ENCODE assay signal across 1 cellular context in the genomic region with DNA sequence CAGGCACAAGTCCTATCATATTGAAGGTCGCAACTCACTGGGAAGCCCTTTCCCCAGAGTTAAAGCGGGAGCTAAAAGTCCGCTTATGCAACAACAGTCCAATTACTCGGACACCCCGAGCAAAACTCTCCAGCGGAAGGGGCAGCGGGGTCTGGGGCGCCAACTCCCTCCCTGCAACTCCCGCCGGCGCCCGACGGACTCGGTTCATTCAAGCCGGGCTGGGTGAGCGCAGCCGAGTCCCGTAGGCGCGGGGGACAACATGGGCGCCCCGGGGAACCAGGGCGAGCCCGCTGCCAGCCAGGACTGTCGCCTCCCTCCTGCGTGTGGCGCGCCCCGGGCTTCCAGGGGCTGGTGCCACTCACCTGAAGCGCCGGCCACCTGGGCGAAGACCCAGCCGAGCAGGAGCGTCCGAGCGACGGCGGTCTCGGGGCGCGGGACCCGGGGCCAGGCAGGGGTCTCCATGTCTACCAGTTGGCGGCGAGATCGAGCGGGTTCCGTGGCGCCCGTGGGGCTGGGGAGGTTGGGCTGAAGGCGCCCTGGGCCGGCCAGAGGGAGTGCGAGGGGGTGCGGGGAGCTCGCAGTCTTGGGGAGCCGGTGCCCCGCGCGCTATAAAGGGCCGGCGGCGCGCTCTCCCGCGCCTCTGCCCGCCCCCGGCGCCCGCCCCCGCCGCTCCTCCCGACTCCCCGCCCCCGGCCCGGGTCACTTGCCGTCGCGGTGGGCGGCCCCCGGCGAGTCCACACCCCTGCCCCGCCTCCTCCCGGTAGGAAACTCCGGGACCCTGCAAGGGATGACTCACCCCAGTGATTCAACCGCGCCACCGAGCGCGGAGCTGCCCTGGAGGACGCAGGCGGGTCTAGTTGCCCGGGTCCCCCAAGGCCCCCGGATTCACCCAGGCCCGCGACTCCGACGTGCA.
A peak's percentile ranks its signal among the peaks of the same experiment; 100 is the strongest.
TF ChIP-seq lines count a peak whose summit lies in the region.

A gene (minus strand): TSS at position 585 of the 913 bp plus-strand sequence. CDS start 123 bp downstream, at position 462.

TF ChIP-seq in HepG2, 621 proteins besides CTCF, POLR2A, EP300 and RAD21 (continued from another document and continues in another):
- TF ChIP-seq, protein P1, sequence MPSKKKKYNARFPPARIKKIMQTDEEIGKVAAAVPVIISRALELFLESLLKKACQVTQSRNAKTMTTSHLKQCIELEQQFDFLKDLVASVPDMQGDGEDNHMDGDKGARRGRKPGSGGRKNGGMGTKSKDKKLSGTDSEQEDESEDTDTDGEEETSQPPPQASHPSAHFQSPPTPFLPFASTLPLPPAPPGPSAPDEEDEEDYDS (CRISPR knock-in tag; IDR thresholded peaks at IDR 0.05), result peak; percentile 72; the same call in 1 of the 2 replicates
- no peak for TF ChIP-seq SIN3B (IDR thresholded peaks at IDR 0.05; ENCODE audit: low read length)
- TF ChIP-seq, protein P2, sequence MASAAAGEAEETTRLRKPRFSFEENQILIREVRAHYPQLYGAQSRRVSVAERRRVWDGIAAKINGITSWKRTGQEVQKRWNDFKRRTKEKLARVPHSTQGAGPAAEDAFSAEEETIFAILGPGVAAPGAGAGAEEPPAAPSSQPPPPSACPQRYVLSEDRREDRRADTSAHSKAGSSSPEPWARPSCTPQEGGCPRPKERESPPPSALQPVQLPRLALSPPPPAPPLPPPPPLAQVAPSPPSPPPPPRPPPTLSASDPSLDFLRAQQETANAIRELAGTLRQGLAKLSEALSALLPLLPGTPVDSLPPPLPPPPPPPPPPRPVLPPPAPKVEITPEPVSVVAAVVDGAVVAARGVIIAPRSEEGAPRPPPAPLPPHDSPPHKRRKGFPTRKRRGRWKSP (CRISPR knock-in tag; IDR thresholded peaks at IDR 0.05), result peak; percentile 68
- TF ChIP-seq PPARG (CRISPR knock-in tag; conservative IDR thresholded peaks at IDR 0.05), result no peak
- TF ChIP-seq, protein P3, sequence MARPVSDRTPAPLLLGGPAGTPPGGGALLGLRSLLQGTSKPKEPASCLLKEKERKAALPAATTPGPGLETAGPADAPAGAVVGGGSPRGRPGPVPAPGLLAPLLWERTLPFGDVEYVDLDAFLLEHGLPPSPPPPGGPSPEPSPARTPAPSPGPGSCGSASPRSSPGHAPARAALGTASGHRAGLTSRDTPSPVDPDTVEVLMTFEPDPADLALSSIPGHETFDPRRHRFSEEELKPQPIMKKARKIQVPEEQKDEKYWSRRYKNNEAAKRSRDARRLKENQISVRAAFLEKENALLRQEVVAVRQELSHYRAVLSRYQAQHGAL (CRISPR knock-in tag; IDR thresholded peaks at IDR 0.05; ENCODE audit: not compliant biosample characterization), result no peak
- TF ChIP-seq, protein P4, sequence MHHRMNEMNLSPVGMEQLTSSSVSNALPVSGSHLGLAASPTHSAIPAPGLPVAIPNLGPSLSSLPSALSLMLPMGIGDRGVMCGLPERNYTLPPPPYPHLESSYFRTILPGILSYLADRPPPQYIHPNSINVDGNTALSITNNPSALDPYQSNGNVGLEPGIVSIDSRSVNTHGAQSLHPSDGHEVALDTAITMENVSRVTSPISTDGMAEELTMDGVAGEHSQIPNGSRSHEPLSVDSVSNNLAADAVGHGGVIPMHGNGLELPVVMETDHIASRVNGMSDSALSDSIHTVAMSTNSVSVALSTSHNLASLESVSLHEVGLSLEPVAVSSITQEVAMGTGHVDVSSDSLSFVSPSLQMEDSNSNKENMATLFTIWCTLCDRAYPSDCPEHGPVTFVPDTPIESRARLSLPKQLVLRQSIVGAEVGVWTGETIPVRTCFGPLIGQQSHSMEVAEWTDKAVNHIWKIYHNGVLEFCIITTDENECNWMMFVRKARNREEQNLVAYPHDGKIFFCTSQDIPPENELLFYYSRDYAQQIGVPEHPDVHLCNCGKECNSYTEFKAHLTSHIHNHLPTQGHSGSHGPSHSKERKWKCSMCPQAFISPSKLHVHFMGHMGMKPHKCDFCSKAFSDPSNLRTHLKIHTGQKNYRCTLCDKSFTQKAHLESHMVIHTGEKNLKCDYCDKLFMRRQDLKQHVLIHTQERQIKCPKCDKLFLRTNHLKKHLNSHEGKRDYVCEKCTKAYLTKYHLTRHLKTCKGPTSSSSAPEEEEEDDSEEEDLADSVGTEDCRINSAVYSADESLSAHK (CRISPR knock-in tag; IDR thresholded peaks at IDR 0.05; ENCODE audit: borderline replicate concordance), result no peak
- no peak for TF ChIP-seq BRD4 (CRISPR knock-in tag; IDR thresholded peaks at IDR 0.05)
- TF ChIP-seq, protein P5, sequence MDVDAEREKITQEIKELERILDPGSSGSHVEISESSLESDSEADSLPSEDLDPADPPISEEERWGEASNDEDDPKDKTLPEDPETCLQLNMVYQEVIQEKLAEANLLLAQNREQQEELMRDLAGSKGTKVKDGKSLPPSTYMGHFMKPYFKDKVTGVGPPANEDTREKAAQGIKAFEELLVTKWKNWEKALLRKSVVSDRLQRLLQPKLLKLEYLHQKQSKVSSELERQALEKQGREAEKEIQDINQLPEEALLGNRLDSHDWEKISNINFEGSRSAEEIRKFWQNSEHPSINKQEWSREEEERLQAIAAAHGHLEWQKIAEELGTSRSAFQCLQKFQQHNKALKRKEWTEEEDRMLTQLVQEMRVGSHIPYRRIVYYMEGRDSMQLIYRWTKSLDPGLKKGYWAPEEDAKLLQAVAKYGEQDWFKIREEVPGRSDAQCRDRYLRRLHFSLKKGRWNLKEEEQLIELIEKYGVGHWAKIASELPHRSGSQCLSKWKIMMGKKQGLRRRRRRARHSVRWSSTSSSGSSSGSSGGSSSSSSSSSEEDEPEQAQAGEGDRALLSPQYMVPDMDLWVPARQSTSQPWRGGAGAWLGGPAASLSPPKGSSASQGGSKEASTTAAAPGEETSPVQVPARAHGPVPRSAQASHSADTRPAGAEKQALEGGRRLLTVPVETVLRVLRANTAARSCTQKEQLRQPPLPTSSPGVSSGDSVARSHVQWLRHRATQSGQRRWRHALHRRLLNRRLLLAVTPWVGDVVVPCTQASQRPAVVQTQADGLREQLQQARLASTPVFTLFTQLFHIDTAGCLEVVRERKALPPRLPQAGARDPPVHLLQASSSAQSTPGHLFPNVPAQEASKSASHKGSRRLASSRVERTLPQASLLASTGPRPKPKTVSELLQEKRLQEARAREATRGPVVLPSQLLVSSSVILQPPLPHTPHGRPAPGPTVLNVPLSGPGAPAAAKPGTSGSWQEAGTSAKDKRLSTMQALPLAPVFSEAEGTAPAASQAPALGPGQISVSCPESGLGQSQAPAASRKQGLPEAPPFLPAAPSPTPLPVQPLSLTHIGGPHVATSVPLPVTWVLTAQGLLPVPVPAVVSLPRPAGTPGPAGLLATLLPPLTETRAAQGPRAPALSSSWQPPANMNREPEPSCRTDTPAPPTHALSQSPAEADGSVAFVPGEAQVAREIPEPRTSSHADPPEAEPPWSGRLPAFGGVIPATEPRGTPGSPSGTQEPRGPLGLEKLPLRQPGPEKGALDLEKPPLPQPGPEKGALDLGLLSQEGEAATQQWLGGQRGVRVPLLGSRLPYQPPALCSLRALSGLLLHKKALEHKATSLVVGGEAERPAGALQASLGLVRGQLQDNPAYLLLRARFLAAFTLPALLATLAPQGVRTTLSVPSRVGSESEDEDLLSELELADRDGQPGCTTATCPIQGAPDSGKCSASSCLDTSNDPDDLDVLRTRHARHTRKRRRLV (CRISPR knock-in tag; IDR thresholded peaks at IDR 0.05), result no peak
- TF ChIP-seq ZNF891 (CRISPR knock-in tag; IDR thresholded peaks at IDR 0.05), result peak; percentile 78
- TF ChIP-seq KLF12 (CRISPR knock-in tag; IDR thresholded peaks at IDR 0.05; ENCODE audit: borderline replicate concordance), result no peak
- no peak for TF ChIP-seq WIZ (CRISPR knock-in tag; IDR thresholded peaks at IDR 0.05)
- TF ChIP-seq ADNP (CRISPR knock-in tag; IDR thresholded peaks at IDR 0.05), result no peak
- TF ChIP-seq ZFAT (CRISPR knock-in tag; conservative IDR thresholded peaks at IDR 0.05), result no peak
- no peak for TF ChIP-seq ZNF569 (CRISPR knock-in tag; IDR thresholded peaks at IDR 0.05; ENCODE audit: borderline replicate concordance)
- TF ChIP-seq PCBP1 (IDR thresholded peaks at IDR 0.05; ENCODE audit: borderline replicate concordance, low read depth, low read length), result no peak
- 0 out of 2 replicates have a peak, but pooled peaks have one; percentile 6 for TF ChIP-seq CEBPB (IDR thresholded peaks at IDR 0.05; ENCODE audit: borderline replicate concordance, low read depth, low read length)
- no peak for TF ChIP-seq KLF15 (CRISPR knock-in tag; IDR thresholded peaks at IDR 0.05; ENCODE audit: borderline replicate concordance)
- TF ChIP-seq, protein P6, sequence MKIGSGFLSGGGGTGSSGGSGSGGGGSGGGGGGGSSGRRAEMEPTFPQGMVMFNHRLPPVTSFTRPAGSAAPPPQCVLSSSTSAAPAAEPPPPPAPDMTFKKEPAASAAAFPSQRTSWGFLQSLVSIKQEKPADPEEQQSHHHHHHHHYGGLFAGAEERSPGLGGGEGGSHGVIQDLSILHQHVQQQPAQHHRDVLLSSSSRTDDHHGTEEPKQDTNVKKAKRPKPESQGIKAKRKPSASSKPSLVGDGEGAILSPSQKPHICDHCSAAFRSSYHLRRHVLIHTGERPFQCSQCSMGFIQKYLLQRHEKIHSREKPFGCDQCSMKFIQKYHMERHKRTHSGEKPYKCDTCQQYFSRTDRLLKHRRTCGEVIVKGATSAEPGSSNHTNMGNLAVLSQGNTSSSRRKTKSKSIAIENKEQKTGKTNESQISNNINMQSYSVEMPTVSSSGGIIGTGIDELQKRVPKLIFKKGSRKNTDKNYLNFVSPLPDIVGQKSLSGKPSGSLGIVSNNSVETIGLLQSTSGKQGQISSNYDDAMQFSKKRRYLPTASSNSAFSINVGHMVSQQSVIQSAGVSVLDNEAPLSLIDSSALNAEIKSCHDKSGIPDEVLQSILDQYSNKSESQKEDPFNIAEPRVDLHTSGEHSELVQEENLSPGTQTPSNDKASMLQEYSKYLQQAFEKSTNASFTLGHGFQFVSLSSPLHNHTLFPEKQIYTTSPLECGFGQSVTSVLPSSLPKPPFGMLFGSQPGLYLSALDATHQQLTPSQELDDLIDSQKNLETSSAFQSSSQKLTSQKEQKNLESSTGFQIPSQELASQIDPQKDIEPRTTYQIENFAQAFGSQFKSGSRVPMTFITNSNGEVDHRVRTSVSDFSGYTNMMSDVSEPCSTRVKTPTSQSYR (CRISPR knock-in tag; IDR thresholded peaks at IDR 0.05; ENCODE audit: borderline replicate concordance), result no peak
- no peak for TF ChIP-seq SSRP1 (CRISPR knock-in tag; IDR thresholded peaks at IDR 0.05)
- TF ChIP-seq, protein P7, sequence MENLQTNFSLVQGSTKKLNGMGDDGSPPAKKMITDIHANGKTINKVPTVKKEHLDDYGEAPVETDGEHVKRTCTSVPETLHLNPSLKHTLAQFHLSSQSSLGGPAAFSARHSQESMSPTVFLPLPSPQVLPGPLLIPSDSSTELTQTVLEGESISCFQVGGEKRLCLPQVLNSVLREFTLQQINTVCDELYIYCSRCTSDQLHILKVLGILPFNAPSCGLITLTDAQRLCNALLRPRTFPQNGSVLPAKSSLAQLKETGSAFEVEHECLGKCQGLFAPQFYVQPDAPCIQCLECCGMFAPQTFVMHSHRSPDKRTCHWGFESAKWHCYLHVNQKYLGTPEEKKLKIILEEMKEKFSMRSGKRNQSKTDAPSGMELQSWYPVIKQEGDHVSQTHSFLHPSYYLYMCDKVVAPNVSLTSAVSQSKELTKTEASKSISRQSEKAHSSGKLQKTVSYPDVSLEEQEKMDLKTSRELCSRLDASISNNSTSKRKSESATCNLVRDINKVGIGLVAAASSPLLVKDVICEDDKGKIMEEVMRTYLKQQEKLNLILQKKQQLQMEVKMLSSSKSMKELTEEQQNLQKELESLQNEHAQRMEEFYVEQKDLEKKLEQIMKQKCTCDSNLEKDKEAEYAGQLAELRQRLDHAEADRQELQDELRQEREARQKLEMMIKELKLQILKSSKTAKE (CRISPR knock-in tag; IDR thresholded peaks at IDR 0.05; ENCODE audit: borderline replicate concordance), result no peak; the same call in 1 of the 2 replicates
- TF ChIP-seq, protein P8, sequence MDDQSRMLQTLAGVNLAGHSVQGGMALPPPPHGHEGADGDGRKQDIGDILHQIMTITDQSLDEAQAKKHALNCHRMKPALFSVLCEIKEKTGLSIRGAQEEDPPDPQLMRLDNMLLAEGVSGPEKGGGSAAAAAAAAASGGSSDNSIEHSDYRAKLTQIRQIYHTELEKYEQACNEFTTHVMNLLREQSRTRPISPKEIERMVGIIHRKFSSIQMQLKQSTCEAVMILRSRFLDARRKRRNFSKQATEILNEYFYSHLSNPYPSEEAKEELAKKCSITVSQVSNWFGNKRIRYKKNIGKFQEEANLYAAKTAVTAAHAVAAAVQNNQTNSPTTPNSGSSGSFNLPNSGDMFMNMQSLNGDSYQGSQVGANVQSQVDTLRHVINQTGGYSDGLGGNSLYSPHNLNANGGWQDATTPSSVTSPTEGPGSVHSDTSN (CRISPR knock-in tag; IDR thresholded peaks at IDR 0.05; ENCODE audit: borderline replicate concordance), result no peak
- TF ChIP-seq GATAD1 (CRISPR knock-in tag; IDR thresholded peaks at IDR 0.05), result peak; percentile 1
- TF ChIP-seq, protein P9, sequence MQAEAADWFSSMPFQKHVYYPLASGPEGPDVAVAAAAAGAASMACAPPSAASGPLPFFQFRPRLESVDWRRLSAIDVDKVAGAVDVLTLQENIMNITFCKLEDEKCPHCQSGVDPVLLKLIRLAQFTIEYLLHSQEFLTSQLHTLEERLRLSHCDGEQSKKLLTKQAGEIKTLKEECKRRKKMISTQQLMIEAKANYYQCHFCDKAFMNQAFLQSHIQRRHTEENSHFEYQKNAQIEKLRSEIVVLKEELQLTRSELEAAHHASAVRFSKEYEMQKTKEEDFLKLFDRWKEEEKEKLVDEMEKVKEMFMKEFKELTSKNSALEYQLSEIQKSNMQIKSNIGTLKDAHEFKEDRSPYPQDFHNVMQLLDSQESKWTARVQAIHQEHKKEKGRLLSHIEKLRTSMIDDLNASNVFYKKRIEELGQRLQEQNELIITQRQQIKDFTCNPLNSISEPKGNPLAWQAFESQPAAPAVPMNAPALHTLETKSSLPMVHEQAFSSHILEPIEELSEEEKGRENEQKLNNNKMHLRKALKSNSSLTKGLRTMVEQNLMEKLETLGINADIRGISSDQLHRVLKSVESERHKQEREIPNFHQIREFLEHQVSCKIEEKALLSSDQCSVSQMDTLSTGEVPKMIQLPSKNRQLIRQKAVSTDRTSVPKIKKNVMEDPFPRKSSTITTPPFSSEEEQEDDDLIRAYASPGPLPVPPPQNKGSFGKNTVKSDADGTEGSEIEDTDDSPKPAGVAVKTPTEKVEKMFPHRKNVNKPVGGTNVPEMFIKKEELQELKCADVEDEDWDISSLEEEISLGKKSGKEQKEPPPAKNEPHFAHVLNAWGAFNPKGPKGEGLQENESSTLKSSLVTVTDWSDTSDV (CRISPR knock-in tag; IDR thresholded peaks at IDR 0.05), result peak; percentile 70; the same call in 1 of the 2 replicates
- no peak for TF ChIP-seq RFX1 (IDR thresholded peaks at IDR 0.05)
- no peak for TF ChIP-seq PHF20 (CRISPR knock-in tag; IDR thresholded peaks at IDR 0.05)
- no peak for TF ChIP-seq KDM1A (CRISPR knock-in tag; IDR thresholded peaks at IDR 0.05)
- no peak for TF ChIP-seq SYNCRIP (IDR thresholded peaks at IDR 0.05; ENCODE audit: insufficient read depth, low read depth, low read length)
- TF ChIP-seq SIX4 (CRISPR knock-in tag; IDR thresholded peaks at IDR 0.05), result no peak
- TF ChIP-seq, protein P10, sequence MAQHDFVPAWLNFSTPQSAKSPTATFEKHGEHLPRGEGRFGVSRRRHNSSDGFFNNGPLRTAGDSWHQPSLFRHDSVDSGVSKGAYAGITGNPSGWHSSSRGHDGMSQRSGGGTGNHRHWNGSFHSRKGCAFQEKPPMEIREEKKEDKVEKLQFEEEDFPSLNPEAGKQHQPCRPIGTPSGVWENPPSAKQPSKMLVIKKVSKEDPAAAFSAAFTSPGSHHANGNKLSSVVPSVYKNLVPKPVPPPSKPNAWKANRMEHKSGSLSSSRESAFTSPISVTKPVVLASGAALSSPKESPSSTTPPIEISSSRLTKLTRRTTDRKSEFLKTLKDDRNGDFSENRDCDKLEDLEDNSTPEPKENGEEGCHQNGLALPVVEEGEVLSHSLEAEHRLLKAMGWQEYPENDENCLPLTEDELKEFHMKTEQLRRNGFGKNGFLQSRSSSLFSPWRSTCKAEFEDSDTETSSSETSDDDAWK (CRISPR knock-in tag; IDR thresholded peaks at IDR 0.05), result no peak
